17 cellular contexts compared by ENCODE assay signal in genomic region chr1:162250004-162250730, GRCh38.
DNase-seq lines count a peak whose midpoint lies in the region; ATAC-seq and TF ChIP-seq lines count a peak whose summit lies in the region.
"Had no signal": no experiment of that assay in that cellular context is flagged by ENCODE, and none has a peak within 500 bp of the region (broad histone marks: within the 10 kb centered on the region; RNA-seq: fewer than 3 reads in every experiment).

No MANE protein-coding gene starts in this region.

- H3K23me2 ChIP-seq in H9 (ENCODE audit: insufficient read length, low read depth, low read length, poor library complexity, severe bottlenecking) = no peaks in the 10 kb centered on the region

- H2AK5ac ChIP-seq in H9 (ENCODE audit: insufficient read length, low read length) (no peak overlapping the region), neuronal stem cell (ENCODE audit: low read depth, low read length) (no peak overlapping the region)

- H3K4ac ChIP-seq in H9 (ENCODE audit: low read depth, low read length) = no peak overlapping the region
- H3K4ac ChIP-seq in neuronal stem cell (ENCODE audit: low read length) = no peak overlapping the region

- in situ Hi-C loops in Panc1 (cut with HindIII; ENCODE audit: low pct_unique_long_range_greater_than_20kb, low sequenced_read_pairs) = no loop called here

- H2BK120ac ChIP-seq in H9 (ENCODE audit: low read depth, low read length, poor library complexity, severe bottlenecking) (no peak overlapping the region), neuronal stem cell (ENCODE audit: low read depth, low read length) (no peak overlapping the region)

- no peak overlapping the region for H3K14ac ChIP-seq in H9 (ENCODE audit: insufficient read depth, low read length)
- H3K14ac ChIP-seq in neuronal stem cell (ENCODE audit: low read length) = no peak overlapping the region

- no peaks in the 10 kb centered on the region for H3K27me3 Mint-ChIP-seq in H9 (ENCODE audit: low read depth)
- peaks cover 8% of the 10 kb centered on the region for H3K27me3 Mint-ChIP-seq in stimulated activated naive CD8-positive, alpha-beta T cell treated with anti-CD3 and anti-CD28 coated beads, Interleukin-15, amount 100 ng/mL, for 72 hours

- no peak overlapping the region for H3K23ac ChIP-seq in H9 (ENCODE audit: insufficient read length, low read depth, low read length)
- no peak overlapping the region for H3K23ac ChIP-seq in neuronal stem cell (ENCODE audit: low read depth, low read length, poor library complexity)

- H3T11ph ChIP-seq in H9 (ENCODE audit: low read length) = no peak overlapping the region

- H4K5ac ChIP-seq in H9 (ENCODE audit: insufficient read length, low read depth, low read length) = no peak overlapping the region

- WGBS in H9 (ENCODE audit: extremely low coverage, insufficient read length, low lambda C conversion rate) = no CpG with 5 or more reads among the region's 2 CpGs
- WGBS in neuronal stem cell (ENCODE audit: extremely low coverage in 2 of 2, insufficient read length in 2 of 2, insufficient replicate concordance in 1 of 2), 2 donors = no CpG with 5 or more reads among the region's 2 CpGs

- CTCF ChIA-PET in Panc1 (lab: Charles Lee) = no interaction called here

- H3K4me2 ChIP-seq in H9 (ENCODE audit: insufficient read depth, insufficient read length, low read length) (no peak overlapping the region), neuronal stem cell (ENCODE audit: insufficient read depth, low read length, poor library complexity, severe bottlenecking) (no peak overlapping the region)
- H3K4me2 ChIP-seq: SK-N-SH had no signal

- peaks cover 0 to 1% (median 0%) of the 10 kb centered on the region in 3 experiments; a peak in 1 of 7 replicates for H3K36me3 Mint-ChIP-seq in H9 (ENCODE audit: insufficient read depth in 1 of 3, low read depth in 3 of 3)

- no peak overlapping the region for H3K56ac ChIP-seq in H9 (ENCODE audit: insufficient read length, low read depth, low read length)

- H4K91ac ChIP-seq in H9 (ENCODE audit: insufficient read length, low read depth, low read length) (no peak overlapping the region), neuronal stem cell (ENCODE audit: low read depth, low read length, poor library complexity) (no peak overlapping the region)

- no peaks in the 10 kb centered on the region for H3K9me3 ChIP-seq in H9 (ENCODE audit: control insufficient read depth, low read depth, low read length)
- no peaks in the 10 kb centered on the region for H3K9me3 ChIP-seq in Panc1 (ENCODE audit: control insufficient read depth, insufficient read depth, low read depth, low read length)
- no peaks in the 10 kb centered on the region for H3K9me3 ChIP-seq in iPS-15b (ENCODE audit: control insufficient read depth, insufficient read depth, low read length)
- no peaks in the 10 kb centered on the region for H3K9me3 ChIP-seq in neuronal stem cell (replicated peaks in 1 of 2; ENCODE audit: control insufficient read depth in 2 of 2, insufficient read depth in 1 of 2, low read depth in 1 of 2, low read length in 2 of 2)
- no peaks in the 10 kb centered on the region for H3K9me3 ChIP-seq in mucosa of descending colon
- H3K9me3 ChIP-seq: SK-N-SH had no signal

- no peaks in the 10 kb centered on the region for H3K27me3 ChIP-seq in H9 (ENCODE audit: insufficient read depth, low read length)
- no peaks in the 10 kb centered on the region for H3K27me3 ChIP-seq in Panc1 (ENCODE audit: control insufficient read depth, insufficient read depth, low read length)
- H3K27me3 ChIP-seq in iPS-15b (ENCODE audit: control insufficient read depth, insufficient read depth, low read length) = no peaks in the 10 kb centered on the region
- H3K27me3 ChIP-seq in neuronal stem cell (ENCODE audit: control insufficient read depth in 3 of 3, insufficient read depth in 3 of 3, low read depth in 1 of 3, low read length in 3 of 3) = no peaks in the 10 kb centered on the region

- H2BK15ac ChIP-seq in H9 (ENCODE audit: low read depth, low read length) = no peak overlapping the region
- no peak overlapping the region for H2BK15ac ChIP-seq in neuronal stem cell (ENCODE audit: low read length)

- no peak overlapping the region for H3K18ac ChIP-seq in H9 (ENCODE audit: insufficient read length, low read depth, low read length)
- H3K18ac ChIP-seq in neuronal stem cell (ENCODE audit: low read length) = no peak overlapping the region

- no peak overlapping the region for H2BK20ac ChIP-seq in H9 (ENCODE audit: low read depth, low read length, poor library complexity, severe bottlenecking)

- H3K4me3 Mint-ChIP-seq in H9 = peak overlapping the region in 1 of 2 experiments; percentile 13; a peak in 2 of 5 replicates
- no peak overlapping the region for H3K4me3 Mint-ChIP-seq in stimulated activated naive CD8-positive, alpha-beta T cell treated with anti-CD3 and anti-CD28 coated beads, Interleukin-15, amount 100 ng/mL, for 72 hours

- intact Hi-C loops in Panc1 (cut with micrococcal nuclease; ENCODE audit: unreplicated experiment) (no loop called here), mucosa of descending colon (cut with DNase I, micrococcal nuclease) (no loop called here)

- POLR2A ChIA-PET in Panc1 (lab: Charles Lee) = no interaction called here

- no peaks in the 10 kb centered on the region for H3K79me1 ChIP-seq in H9 (ENCODE audit: insufficient read depth, low read depth, low read length, poor library complexity, severe bottlenecking)
- H3K79me1 ChIP-seq in neuronal stem cell (ENCODE audit: low read depth, low read length) = no peaks in the 10 kb centered on the region

- no TSS peak for BruUV-seq in Panc1 (replicated peaks; lab: Mats Ljungman, UMichigan)

- no peak overlapping the region for H3K9ac ChIP-seq in H9 (ENCODE audit: extremely low read depth, insufficient read length, low read length)
- H3K9ac ChIP-seq in iPS-15b (ENCODE audit: low read depth, low read length) = no peak overlapping the region
- H3K9ac ChIP-seq in neuronal stem cell (ENCODE audit: low read depth, low read length, poor library complexity) = no peak overlapping the region
- H3K9ac ChIP-seq: SK-N-SH had no signal

- TF ChIP-seq CTCF in H9 (conservative IDR thresholded peaks at IDR 0.05) = no peak
- TF ChIP-seq CTCF in Panc1 (IDR thresholded peaks at IDR 0.05) = no peak
- TF ChIP-seq CTCF in mucosa of descending colon (IDR thresholded peaks at IDR 0.05) = no peak

- DNase-seq in H9 (no peak), Panc1 (ENCODE audit: low read depth, low spot score) (no peak), neuronal stem cell (ENCODE audit: low spot score) (no peak), AG08396 (ENCODE audit: low spot score) (no peak), mucosa of descending colon (no peak)
- DNase-seq in stimulated activated naive CD8-positive, alpha-beta T cell treated with anti-CD3 and anti-CD28 coated beads, Interleukin-15, amount 100 ng/mL, for 72 hours = no peak
- DNase-seq: COR-L47, DMS153, EL, NCI-H1048, NCI-H1436 treated with DMSO at 0.1 percent for 48 hours, NCI-H2081, NCI-H2227 treated with DMSO at 0.1 percent for 48 hours, NCI-H524 treated with DMSO at 0.1 percent for 48 hours, SHP77, SK-N-SH had no signal

- H2AFZ ChIP-seq in H9 (ENCODE audit: low read length) (no peak overlapping the region), neuronal stem cell (ENCODE audit: low read length) (peak overlapping the region; percentile 43)

- H3K79me2 ChIP-seq in H9 (ENCODE audit: insufficient read depth, low read length) = no peaks in the 10 kb centered on the region

- H3K4me1 ChIP-seq in H9 (ENCODE audit: insufficient read depth, low read length) = peaks cover 16% of the 10 kb centered on the region
- H3K4me1 ChIP-seq in Panc1 (ENCODE audit: control insufficient read depth, insufficient read depth, low read length) = peaks cover 15% of the 10 kb centered on the region; the same call in 1 of the 2 replicates
- H3K4me1 ChIP-seq in iPS-15b (ENCODE audit: control insufficient read depth, insufficient read depth, low read length) = peaks cover 28% of the 10 kb centered on the region
- H3K4me1 ChIP-seq in neuronal stem cell (ENCODE audit: control insufficient read depth in 2 of 2, insufficient read depth in 1 of 2, low read depth in 1 of 2, low read length in 2 of 2) = peaks cover 26 to 47% of the 10 kb centered on the region in 2 donors
- H3K4me1 ChIP-seq in mucosa of descending colon (ENCODE audit: low read depth) = peaks cover 7% of the 10 kb centered on the region

- H2BK12ac ChIP-seq in H9 (ENCODE audit: insufficient read length, low read depth, low read length) (no peak overlapping the region), neuronal stem cell (ENCODE audit: low read length) (no peak overlapping the region)

- no peaks in the 10 kb centered on the region for H3K36me3 ChIP-seq in Panc1 (ENCODE audit: control insufficient read depth, insufficient read depth, low read length)
- H3K36me3 ChIP-seq in iPS-15b (ENCODE audit: control insufficient read depth, insufficient read depth, low read length) = no peaks in the 10 kb centered on the region
- H3K36me3 ChIP-seq in neuronal stem cell (replicated peaks in 1 of 2; ENCODE audit: control insufficient read depth in 2 of 2, insufficient read depth in 2 of 2, low read length in 2 of 2) = no peaks in the 10 kb centered on the region
- H3K36me3 ChIP-seq in mucosa of descending colon (ENCODE audit: low read depth) = no peaks in the 10 kb centered on the region

- ATAC-seq in Panc1 (no peak), mucosa of descending colon (no peak)
- no peak for ATAC-seq in stimulated activated naive CD8-positive, alpha-beta T cell treated with anti-CD3 and anti-CD28 coated beads, Interleukin-15, amount 100 ng/mL, for 72 hours

- H3K27ac ChIP-seq in H9 (ENCODE audit: insufficient read length, low read depth, low read length) = no peak overlapping the region
- 0 out of 2 replicates have a peak overlapping the region, but pooled peaks have one; percentile 8 for H3K27ac ChIP-seq in Panc1 (ENCODE audit: low read length)
- H3K27ac ChIP-seq in neuronal stem cell (replicated peaks; ENCODE audit: low read length) = peak overlapping the region; percentile 5

- H3K9me3 Mint-ChIP-seq in H9 = no peaks in the 10 kb centered on the region; a peak in 1 of 5 replicates
- no peaks in the 10 kb centered on the region for H3K9me3 Mint-ChIP-seq in stimulated activated naive CD8-positive, alpha-beta T cell treated with anti-CD3 and anti-CD28 coated beads, Interleukin-15, amount 100 ng/mL, for 72 hours

- H3K27ac Mint-ChIP-seq in H9 = peak overlapping the region; percentile 74 to 97 (median 82); a peak in 6 of 7 replicates
- H3K27ac Mint-ChIP-seq in stimulated activated naive CD8-positive, alpha-beta T cell treated with anti-CD3 and anti-CD28 coated beads, Interleukin-15, amount 100 ng/mL, for 72 hours = no peak overlapping the region

- H3K4me3 ChIP-seq in Panc1 (ENCODE audit: low read depth in 2 of 2, low read length in 2 of 2) = no peak overlapping the region
- H3K4me3 ChIP-seq in iPS-15b (ENCODE audit: low read depth, low read length) = peak overlapping the region; percentile 1
- H3K4me3 ChIP-seq in neuronal stem cell (ENCODE audit: low read length in 2 of 2) = no peak overlapping the region
- H3K4me3 ChIP-seq in mucosa of descending colon = no peak overlapping the region

- H3K4me1 Mint-ChIP-seq in H9 = peaks cover 62 to 64% of the 10 kb centered on the region in 2 experiments
- H3K4me1 Mint-ChIP-seq in stimulated activated naive CD8-positive, alpha-beta T cell treated with anti-CD3 and anti-CD28 coated beads, Interleukin-15, amount 100 ng/mL, for 72 hours = no peaks in the 10 kb centered on the region

- H2BK5ac ChIP-seq in H9 (ENCODE audit: insufficient read length, low read length) = no peak overlapping the region
- no peak overlapping the region for H2BK5ac ChIP-seq in neuronal stem cell (ENCODE audit: low read length)

- H4K8ac ChIP-seq in H9 (replicated peaks; ENCODE audit: insufficient read length, low read depth, low read length) (no peak overlapping the region), neuronal stem cell (ENCODE audit: low read depth, low read length) (no peak overlapping the region)

- H4K20me1 ChIP-seq in H9 (ENCODE audit: control insufficient read depth, insufficient read depth, insufficient read length) = no peaks in the 10 kb centered on the region

Comparison
In these comparisons a context has a peak if more than half of its experiments do, and no peak if none do; other contexts are left out.
1. H3K27ac Mint-ChIP-seq: peak in H9 (3 of 3); none in stimulated activated naive CD8-positive, alpha-beta T cell treated with anti-CD3 and anti-CD28 coated beads, Interleukin-15, amount 100 ng/mL, for 72 hours (0 of 2).